36 cellular contexts compared by ENCODE assay signal in genomic region chr4:73914071-73914470, GRCh38. TPM values are rescaled to one million over a fixed set of nuclear protein-coding genes. Genes with fewer than 3 reads are reported as not detected.
"Had no signal": no experiment of that assay in that cellular context is flagged by ENCODE, and none has a peak within 500 bp of the region (broad histone marks: within the 10 kb centered on the region; RNA-seq: fewer than 3 reads in every experiment).

No MANE protein-coding gene starts in this region.

- H3K36me3 Mint-ChIP-seq: activated naive CD4-positive, alpha-beta T cell treated with anti-CD3 and anti-CD28 coated beads, Interleukin-2, amount 50 U/mL, for 24 hours; activated naive CD8-positive, alpha-beta T cell treated with anti-CD3 and anti-CD28 coated beads for 36 hours; brain had no signal

- H3K4me3 ChIP-seq: adrenal gland, breast epithelium, cardiac muscle cell, coronary artery, dorsolateral prefrontal cortex had no signal

- H3K4me1 Mint-ChIP-seq: activated B cell treated with CpG ODN at 0.5 μM for 24 hours; activated naive CD4-positive, alpha-beta T cell treated with anti-CD3 and anti-CD28 coated beads, Interleukin-2, amount 50 U/mL, for 24 hours; activated naive CD8-positive, alpha-beta T cell treated with anti-CD3 and anti-CD28 coated beads for 36 hours; activated naive CD8-positive, alpha-beta T cell treated with anti-CD3 and anti-CD28 coated beads, Interleukin-2, amount 50 U/mL, for 24 hours; brain; endodermal cell; T-helper 17 cell had no signal

- H3K4me3 Mint-ChIP-seq: activated B cell treated with CpG ODN at 0.5 μM for 24 hours; activated CD8-positive, alpha-beta T cell treated with anti-CD3 and anti-CD28 coated beads for 36 hours; activated naive CD4-positive, alpha-beta T cell treated with anti-CD3 and anti-CD28 coated beads for 36 hours; activated naive CD4-positive, alpha-beta T cell treated with anti-CD3 and anti-CD28 coated beads, Interleukin-2, amount 50 U/mL, for 24 hours; activated naive CD8-positive, alpha-beta T cell treated with anti-CD3 and anti-CD28 coated beads for 36 hours; activated naive CD8-positive, alpha-beta T cell treated with anti-CD3 and anti-CD28 coated beads, Interleukin-2, amount 50 U/mL, for 24 hours; activated T-helper 1 cell treated with anti-CD3 and anti-CD28 coated beads, Interleukin-12 subunit alpha, Interleukin-12 subunit beta, Interleukin-2, Interleukin-4 antibody, amounts not matched to agents 30 ng/mL and 10 ng/mL and 1 ng/mL, durations not matched to agents 14 hours and 24 hours and 36 hours; brain; dendritic cell treated with granulocyte-macrophage colony-stimulating factor and Interleukin-4, amounts not matched to agents 40 ng/mL and 50 ng/mL, for 4 days; endodermal cell; T-helper 17 cell; T-helper 2 cell treated with Interferon-gamma antibody and Interleukin-4, amounts not matched to agents 5 μg/mL and 100 μg/mL, for 36 hours had no signal

- H3K27ac ChIP-seq: adrenal gland, breast epithelium, cardiac muscle cell, coronary artery, dorsolateral prefrontal cortex, WERI-Rb-1 had no signal

- H3K27ac Mint-ChIP-seq: activated B cell treated with CpG ODN at 0.5 μM for 24 hours; activated CD8-positive, alpha-beta T cell treated with anti-CD3 and anti-CD28 coated beads for 36 hours; activated naive CD4-positive, alpha-beta T cell treated with anti-CD3 and anti-CD28 coated beads for 36 hours; activated naive CD4-positive, alpha-beta T cell treated with anti-CD3 and anti-CD28 coated beads, Interleukin-2, amount 50 U/mL, for 24 hours; activated naive CD8-positive, alpha-beta T cell treated with anti-CD3 and anti-CD28 coated beads for 36 hours; activated naive CD8-positive, alpha-beta T cell treated with anti-CD3 and anti-CD28 coated beads, Interleukin-2, amount 50 U/mL, for 24 hours; activated T-helper 1 cell treated with anti-CD3 and anti-CD28 coated beads, Interleukin-12 subunit alpha, Interleukin-12 subunit beta, Interleukin-2, Interleukin-4 antibody, amounts not matched to agents 30 ng/mL and 10 ng/mL and 1 ng/mL, durations not matched to agents 14 hours and 24 hours and 36 hours; activated T-helper 2 cell treated with anti-CD3 and anti-CD28 coated beads, Interferon-gamma antibody, Interleukin-2, Interleukin-4, amounts not matched to agents 10 μg/mL and 5 μg/mL and 100 μg/mL, durations not matched to agents 14 hours and 24 hours and 36 hours; brain; dendritic cell treated with granulocyte-macrophage colony-stimulating factor and Interleukin-4, amounts not matched to agents 40 ng/mL and 50 ng/mL, for 4 days; endodermal cell; T-helper 17 cell; T-helper 2 cell treated with Interferon-gamma antibody and Interleukin-4, amounts not matched to agents 5 μg/mL and 100 μg/mL, for 36 hours had no signal

- DNase-seq: activated B cell treated with CpG ODN at 0.5 μM for 24 hours; activated CD4-positive, alpha-beta T cell treated with anti-CD3 and anti-CD28 coated beads for 48 hours; activated CD4-positive, alpha-beta T cell treated with anti-CD3 and anti-CD28 coated beads, Interleukin-2, amount 50 U/mL, for 1 hour; activated CD4-positive, alpha-beta T cell treated with anti-CD3 and anti-CD28 coated beads, Interleukin-2, amount 50 U/mL, for 48 hours; activated CD8-positive, alpha-beta memory T cell treated with anti-CD3 and anti-CD28 coated beads for 24 hours; activated CD8-positive, alpha-beta T cell treated with anti-CD3 and anti-CD28 coated beads for 36 hours; activated effector memory CD4-positive, alpha-beta T cell treated with anti-CD3 and anti-CD28 coated beads, Interleukin-2, amount 50 U/mL, for 16 hours; activated naive CD4-positive, alpha-beta T cell treated with anti-CD3 and anti-CD28 coated beads for 36 hours; activated naive CD8-positive, alpha-beta T cell treated with anti-CD3 and anti-CD28 coated beads for 36 hours; activated naive CD8-positive, alpha-beta T cell treated with anti-CD3 and anti-CD28 coated beads, Interleukin-2, amount 50 U/mL, for 24 hours; activated T-cell treated with anti-CD3 and anti-CD28 coated beads, Interleukin-2, amount 50 U/mL, for 48 hours; adrenal gland; amygdala; aorta; central memory CD4-positive, alpha-beta T cell; cerebellar nuclear complex; dorsolateral prefrontal cortex; effector memory CD4-positive, alpha-beta T cell; endodermal cell; head of caudate nucleus; T-helper 1 cell; T-helper 17 cell; T1000; WERI-Rb-1 had no signal

- ATAC-seq: activated CD4-positive, CD25-positive, alpha-beta regulatory T cell treated with anti-CD3 and anti-CD28 coated beads, Interleukin-2, amount 50 U/mL, for 24 hours; activated CD8-positive, alpha-beta T cell treated with anti-CD3 and anti-CD28 coated beads for 36 hours; activated naive CD8-positive, alpha-beta T cell treated with anti-CD3 and anti-CD28 coated beads, Interleukin-2, amount 50 U/mL, for 24 hours; esophagus mucosa; T-helper 17 cell had no signal

- H3K4me1 ChIP-seq: adrenal gland, breast epithelium had no signal

- FAIRE-seq: frontal cortex had no signal

- H3K27me3 ChIP-seq: adrenal gland, breast epithelium, cardiac muscle cell had no signal

- H3K27me3 Mint-ChIP-seq: activated B cell treated with CpG ODN at 0.5 μM for 24 hours; activated CD8-positive, alpha-beta T cell treated with anti-CD3 and anti-CD28 coated beads for 36 hours; activated naive CD4-positive, alpha-beta T cell treated with anti-CD3 and anti-CD28 coated beads, Interleukin-2, amount 50 U/mL, for 24 hours; activated naive CD8-positive, alpha-beta T cell treated with anti-CD3 and anti-CD28 coated beads for 36 hours; activated naive CD8-positive, alpha-beta T cell treated with anti-CD3 and anti-CD28 coated beads, Interleukin-2, amount 50 U/mL, for 24 hours; brain; dendritic cell treated with granulocyte-macrophage colony-stimulating factor and Interleukin-4, amounts not matched to agents 40 ng/mL and 50 ng/mL, for 4 days; T-helper 17 cell had no signal

- H3K9me3 Mint-ChIP-seq: activated B cell treated with CpG ODN at 0.5 μM for 24 hours; activated CD8-positive, alpha-beta T cell treated with anti-CD3 and anti-CD28 coated beads for 36 hours; activated naive CD4-positive, alpha-beta T cell treated with anti-CD3 and anti-CD28 coated beads for 36 hours; activated naive CD4-positive, alpha-beta T cell treated with anti-CD3 and anti-CD28 coated beads, Interleukin-2, amount 50 U/mL, for 24 hours; activated naive CD8-positive, alpha-beta T cell treated with anti-CD3 and anti-CD28 coated beads for 36 hours; activated naive CD8-positive, alpha-beta T cell treated with anti-CD3 and anti-CD28 coated beads, Interleukin-2, amount 50 U/mL, for 24 hours; activated T-helper 1 cell treated with anti-CD3 and anti-CD28 coated beads, Interleukin-12 subunit alpha, Interleukin-12 subunit beta, Interleukin-2, Interleukin-4 antibody, amounts not matched to agents 30 ng/mL and 10 ng/mL and 1 ng/mL, durations not matched to agents 14 hours and 24 hours and 36 hours; activated T-helper 2 cell treated with anti-CD3 and anti-CD28 coated beads, Interferon-gamma antibody, Interleukin-2, Interleukin-4, amounts not matched to agents 10 μg/mL and 5 μg/mL and 100 μg/mL, durations not matched to agents 14 hours and 24 hours and 36 hours; dendritic cell treated with granulocyte-macrophage colony-stimulating factor and Interleukin-4, amounts not matched to agents 40 ng/mL and 50 ng/mL, for 4 days; T-helper 2 cell treated with Interferon-gamma antibody and Interleukin-4, amounts not matched to agents 5 μg/mL and 100 μg/mL, for 36 hours had no signal

- H3K36me3 ChIP-seq: adrenal gland, breast epithelium, cardiac muscle cell, WERI-Rb-1 had no signal

- H3K9me3 ChIP-seq: adrenal gland, breast epithelium had no signal

RNA-seq across cellular contexts. Expression of gene CXCL1, which starts 44.9 kb away (rescaled TPM):
- total RNA-seq: activated B cell treated with CpG ODN at 0.5 μM for 24 hours; activated CD8-positive, alpha-beta T cell treated with anti-CD3 and anti-CD28 coated beads for 36 hours; activated naive CD4-positive, alpha-beta T cell treated with anti-CD3 and anti-CD28 coated beads for 36 hours; activated naive CD8-positive, alpha-beta T cell treated with anti-CD3 and anti-CD28 coated beads for 36 hours; activated T-helper 1 cell treated with anti-CD3 and anti-CD28 coated beads, Interleukin-12 subunit alpha, Interleukin-12 subunit beta, Interleukin-2, Interleukin-4 antibody, amounts not matched to agents 30 ng/mL and 10 ng/mL and 1 ng/mL, durations not matched to agents 14 hours and 24 hours and 36 hours; activated T-helper 2 cell treated with anti-CD3 and anti-CD28 coated beads, Interferon-gamma antibody, Interleukin-2, Interleukin-4, amounts not matched to agents 10 μg/mL and 5 μg/mL and 100 μg/mL, durations not matched to agents 14 hours and 24 hours and 36 hours; cardiac muscle cell had no signal
